In the genomic region with DNA sequence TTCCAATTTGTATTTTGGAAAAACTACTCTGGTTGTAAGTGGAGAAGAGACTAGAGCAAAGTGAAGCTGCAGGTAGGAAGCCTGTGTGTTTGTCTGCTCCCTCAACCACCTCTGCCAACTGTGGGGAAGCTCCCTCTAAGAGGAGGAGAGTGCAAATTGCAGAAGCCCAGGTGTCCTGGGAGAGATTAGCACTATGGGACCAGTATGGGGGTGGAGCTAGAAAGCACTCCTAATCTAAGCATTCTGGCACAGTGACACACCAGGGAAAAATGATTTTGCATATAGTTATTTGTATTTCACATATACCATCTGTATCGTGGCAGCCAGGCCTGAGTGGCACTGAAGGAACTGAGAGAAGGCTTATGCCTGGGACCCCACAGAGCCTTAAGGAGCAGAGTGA, we compare ENCODE assay signal across 27 cellular contexts. TPM values are rescaled to one million over a fixed set of nuclear protein-coding genes. Genes with fewer than 3 reads are reported as not detected.
"Had no signal": no experiment of that assay in that cellular context is flagged by ENCODE, and none has a peak within 500 bp of the region (broad histone marks: within the 10 kb centered on the region; RNA-seq: fewer than 3 reads in every experiment).

No MANE protein-coding gene starts in this region.

- H3K4me3 ChIP-seq: esophagus squamous epithelium, gastrocnemius medialis, right lobe of liver, skin epidermis, transverse colon, vagina had no signal

- H3K4me3 Mint-ChIP-seq: activated CD8-positive, alpha-beta T cell treated with anti-CD3 and anti-CD28 coated beads, Interleukin-2, amount 10 ng/mL, durations not matched to agents 7 days and 5 days; activated naive CD4-positive, alpha-beta T cell treated with anti-CD3 and anti-CD28 coated beads, Interleukin-2, amount 50 U/mL, for 24 hours; activated T-helper 1 cell treated with anti-CD3 and anti-CD28 coated beads, Interleukin-12 subunit alpha, Interleukin-12 subunit beta, Interleukin-2, Interleukin-4 antibody, amounts not matched to agents 30 ng/mL and 10 ng/mL and 1 ng/mL, durations not matched to agents 14 hours and 24 hours and 36 hours; natural killer cell treated with Interleukin-12 subunit alpha and Interleukin-12 subunit beta and Interleukin-15 and Interleukin-18, amount 100 ng/mL, for 72 hours; stimulated activated naive B cell treated with anti-CD40 and anti-IgM and Interleukin-4, amounts not matched to agents 10 μg/mL and 1 μg/mL and 100 μg/mL, for 72 hours had no signal

- H3K36me3 ChIP-seq: esophagus squamous epithelium, gastrocnemius medialis, transverse colon, vagina had no signal

- H3K4me1 ChIP-seq: gastrocnemius medialis, transverse colon, vagina had no signal

- H3K9me3 ChIP-seq: esophagus squamous epithelium, gastrocnemius medialis, right lobe of liver, transverse colon, vagina had no signal

- H3K36me3 Mint-ChIP-seq: activated naive CD4-positive, alpha-beta T cell treated with anti-CD3 and anti-CD28 coated beads, Interleukin-2, amount 50 U/mL, for 24 hours; natural killer cell treated with Interleukin-12 subunit alpha and Interleukin-12 subunit beta and Interleukin-15 and Interleukin-18, amount 100 ng/mL, for 72 hours had no signal

- H3K27ac ChIP-seq: esophagus squamous epithelium, gastrocnemius medialis, skin epidermis, transverse colon, vagina had no signal

- H3K27ac Mint-ChIP-seq: activated CD8-positive, alpha-beta T cell treated with anti-CD3 and anti-CD28 coated beads, Interleukin-2, amount 10 ng/mL, durations not matched to agents 7 days and 5 days; activated naive CD4-positive, alpha-beta T cell treated with anti-CD3 and anti-CD28 coated beads, Interleukin-2, amount 50 U/mL, for 24 hours; activated T-helper 1 cell treated with anti-CD3 and anti-CD28 coated beads, Interleukin-12 subunit alpha, Interleukin-12 subunit beta, Interleukin-2, Interleukin-4 antibody, amounts not matched to agents 30 ng/mL and 10 ng/mL and 1 ng/mL, durations not matched to agents 14 hours and 24 hours and 36 hours; natural killer cell treated with Interleukin-12 subunit alpha and Interleukin-12 subunit beta and Interleukin-15 and Interleukin-18, amount 100 ng/mL, for 72 hours; stimulated activated naive B cell treated with anti-CD40 and anti-IgM and Interleukin-4, amounts not matched to agents 10 μg/mL and 1 μg/mL and 100 μg/mL, for 72 hours had no signal

- DNase-seq: activated CD4-positive, alpha-beta T cell treated with anti-CD3 and anti-CD28 coated beads, Interleukin-2, amount 50 U/mL, for 1 hour; activated CD8-positive, alpha-beta T cell treated with anti-CD3 and anti-CD28 coated beads, Interleukin-2, amount 10 ng/mL, durations not matched to agents 7 days and 5 days; activated gamma-delta T cell; aorta; central memory CD4-positive, alpha-beta T cell; esophagus squamous epithelium; gastrocnemius medialis; hypothalamus; left ventricle myocardium superior; mammary epithelial cell; midbrain; occipital lobe; stimulated activated CD4-positive, alpha-beta T cell treated with anti-CD3 and anti-CD28 coated beads, Interleukin-15, amount 100 ng/mL, for 24 hours; stimulated activated CD4-positive, alpha-beta T cell treated with anti-CD3 and anti-CD28 coated beads, Interleukin-2, amount 100 ng/mL, for 48 hours; stimulated activated CD8-positive, alpha-beta memory T cell treated with anti-CD3 and anti-CD28 coated beads, Interleukin-4, amount 100 ng/mL, for 48 hours; stimulated activated naive B cell treated with anti-CD40 and anti-IgM and Interleukin-4, amounts not matched to agents 10 μg/mL and 1 μg/mL and 100 μg/mL, for 72 hours; transverse colon had no signal

- H3K27me3 ChIP-seq: esophagus squamous epithelium, gastrocnemius medialis, right lobe of liver, transverse colon, vagina had no signal

- H3K9me3 Mint-ChIP-seq: activated T-helper 1 cell treated with anti-CD3 and anti-CD28 coated beads, Interleukin-12 subunit alpha, Interleukin-12 subunit beta, Interleukin-2, Interleukin-4 antibody, amounts not matched to agents 30 ng/mL and 10 ng/mL and 1 ng/mL, durations not matched to agents 14 hours and 24 hours and 36 hours had no signal

- H3K4me1 Mint-ChIP-seq: activated naive CD4-positive, alpha-beta T cell treated with anti-CD3 and anti-CD28 coated beads, Interleukin-2, amount 50 U/mL, for 24 hours; stimulated activated naive B cell treated with anti-CD40 and anti-IgM and Interleukin-4, amounts not matched to agents 10 μg/mL and 1 μg/mL and 100 μg/mL, for 72 hours had no signal

RNA-seq across cellular contexts. Expression of gene GSTA1, which starts 12.8 kb away (rescaled TPM):
- total RNA-seq: activated CD8-positive, alpha-beta T cell treated with anti-CD3 and anti-CD28 coated beads, Interleukin-2, amount 10 ng/mL, durations not matched to agents 7 days and 5 days; activated T-helper 1 cell treated with anti-CD3 and anti-CD28 coated beads, Interleukin-12 subunit alpha, Interleukin-12 subunit beta, Interleukin-2, Interleukin-4 antibody, amounts not matched to agents 30 ng/mL and 10 ng/mL and 1 ng/mL, durations not matched to agents 14 hours and 24 hours and 36 hours; dermis microvascular lymphatic vessel endothelial cell; left ventricle myocardium superior; natural killer cell treated with Interleukin-12 subunit alpha and Interleukin-12 subunit beta and Interleukin-15 and Interleukin-18, amount 100 ng/mL, for 72 hours; T-helper 2 cell treated with Interferon-gamma antibody and Interleukin-4, amounts not matched to agents 100 ng/mL and 5 ng/mL, for 36 hours; temporal lobe had no signal
- polyA plus RNA-seq: mammary epithelial cell had no signal

RNA-seq across cellular contexts. Expression of gene GSTA2, which starts 27.6 kb away (rescaled TPM):
- total RNA-seq: activated CD8-positive, alpha-beta T cell treated with anti-CD3 and anti-CD28 coated beads, Interleukin-2, amount 10 ng/mL, durations not matched to agents 7 days and 5 days; activated T-helper 1 cell treated with anti-CD3 and anti-CD28 coated beads, Interleukin-12 subunit alpha, Interleukin-12 subunit beta, Interleukin-2, Interleukin-4 antibody, amounts not matched to agents 30 ng/mL and 10 ng/mL and 1 ng/mL, durations not matched to agents 14 hours and 24 hours and 36 hours; aorta; dermis microvascular lymphatic vessel endothelial cell; esophagus squamous epithelium; gastrocnemius medialis; left ventricle myocardium superior; natural killer cell treated with Interleukin-12 subunit alpha and Interleukin-12 subunit beta and Interleukin-15 and Interleukin-18, amount 100 ng/mL, for 72 hours; occipital lobe; T-helper 2 cell treated with Interferon-gamma antibody and Interleukin-4, amounts not matched to agents 100 ng/mL and 5 ng/mL, for 36 hours; temporal lobe; vagina had no signal
- polyA plus RNA-seq: mammary epithelial cell had no signal

RNA-seq across cellular contexts. Expression of gene GSTA5, which starts 49.8 kb away (rescaled TPM):
- total RNA-seq: activated CD8-positive, alpha-beta T cell treated with anti-CD3 and anti-CD28 coated beads, Interleukin-2, amount 10 ng/mL, durations not matched to agents 7 days and 5 days; activated T-helper 1 cell treated with anti-CD3 and anti-CD28 coated beads, Interleukin-12 subunit alpha, Interleukin-12 subunit beta, Interleukin-2, Interleukin-4 antibody, amounts not matched to agents 30 ng/mL and 10 ng/mL and 1 ng/mL, durations not matched to agents 14 hours and 24 hours and 36 hours; aorta; dermis microvascular lymphatic vessel endothelial cell; esophagus squamous epithelium; gastrocnemius medialis; left ventricle myocardium superior; natural killer cell treated with Interleukin-12 subunit alpha and Interleukin-12 subunit beta and Interleukin-15 and Interleukin-18, amount 100 ng/mL, for 72 hours; occipital lobe; right lobe of liver; T-helper 2 cell treated with Interferon-gamma antibody and Interleukin-4, amounts not matched to agents 100 ng/mL and 5 ng/mL, for 36 hours; temporal lobe; transverse colon; vagina had no signal
- polyA plus RNA-seq: adipose tissue, aorta, mammary epithelial cell had no signal
